25 cellular contexts compared by ENCODE assay signal in genomic region chr16:74718741-74719610, GRCh38. TPM values are rescaled to one million over a fixed set of nuclear protein-coding genes. Genes with fewer than 3 reads are reported as not detected.
A peak's percentile ranks its signal among the peaks of the same experiment; 100 is the strongest.
DNase-seq lines count a peak whose midpoint lies in the region; TF ChIP-seq lines count a peak whose summit lies in the region.
"Had no signal": no experiment of that assay in that cellular context is flagged by ENCODE, and none has a peak within 500 bp of the region (broad histone marks: within the 10 kb centered on the region; RNA-seq: fewer than 3 reads in every experiment).

No MANE protein-coding gene starts in this region.

- H3K23me2 ChIP-seq in H9 (ENCODE audit: insufficient read length, low read depth, low read length, poor library complexity, severe bottlenecking): no peaks in the 10 kb centered on the region

- no peak overlapping the region for H3K56ac ChIP-seq in H9 (ENCODE audit: insufficient read length, low read depth, low read length)

- peak; percentile 34; the same call in 2 of the 3 replicates for TF ChIP-seq CTCF in H9 (conservative IDR thresholded peaks at IDR 0.05)
- peak; percentile 9 for TF ChIP-seq CTCF in astrocyte of the spinal cord (IDR thresholded peaks at IDR 0.05; ENCODE audit: low read depth, low read length)
- peak; percentile 8 for TF ChIP-seq CTCF in retinal pigment epithelial cell (conservative IDR thresholded peaks at IDR 0.05; ENCODE audit: low read depth, low read length)
- TF ChIP-seq CTCF in esophagus muscularis mucosa (IDR thresholded peaks at IDR 0.05): no peak

- WGBS in H9 (ENCODE audit: extremely low coverage, insufficient read length, low lambda C conversion rate): no CpG with 5 or more reads among the region's 27 CpGs
- 89% methylated on average over 27 of the region's 27 CpGs for WGBS in esophagus muscularis mucosa

- H2BK15ac ChIP-seq in H9 (ENCODE audit: low read depth, low read length): no peak overlapping the region

- H3K4me3 Mint-ChIP-seq in H9: no peak overlapping the region
- H3K4me3 Mint-ChIP-seq: activated CD8-positive, alpha-beta T cell treated with anti-CD3 and anti-CD28 coated beads, Interleukin-2, amount 10 ng/mL, durations not matched to agents 7 days and 5 days; activated T-cell treated with anti-CD3 and anti-CD28 coated beads, Interleukin-2, amount 50 U/mL, for 24 hours; CD8-positive, alpha-beta T cell had no signal

- H3K27ac Mint-ChIP-seq in H9: peak overlapping the region in 1 of 3 experiments; percentile 70; a peak in 1 of 7 replicates
- H3K27ac Mint-ChIP-seq: activated CD8-positive, alpha-beta T cell treated with anti-CD3 and anti-CD28 coated beads, Interleukin-2, amount 10 ng/mL, durations not matched to agents 7 days and 5 days; activated T-cell treated with anti-CD3 and anti-CD28 coated beads, Interleukin-2, amount 50 U/mL, for 24 hours; CD8-positive, alpha-beta T cell had no signal

- no peaks in the 10 kb centered on the region for H3K79me2 ChIP-seq in H9 (ENCODE audit: insufficient read depth, low read length)

- H3K27ac ChIP-seq in H9 (ENCODE audit: insufficient read length, low read depth, low read length) (no peak overlapping the region), esophagus muscularis mucosa (replicated peaks in 1 of 4) (no peak overlapping the region)
- H3K27ac ChIP-seq: epithelial cell of prostate, RWPE1, upper lobe of right lung had no signal

- no peak overlapping the region for H2BK20ac ChIP-seq in H9 (ENCODE audit: low read depth, low read length, poor library complexity, severe bottlenecking)

- H3K4me1 Mint-ChIP-seq in H9: no peaks in the 10 kb centered on the region

- H3K4me2 ChIP-seq in H9 (ENCODE audit: insufficient read depth, insufficient read length, low read length): no peak overlapping the region

- no peak overlapping the region for H2BK12ac ChIP-seq in H9 (ENCODE audit: insufficient read length, low read depth, low read length)

- no peak overlapping the region for H3K9ac ChIP-seq in H9 (ENCODE audit: extremely low read depth, insufficient read length, low read length)

- in situ Hi-C loops in astrocyte of the spinal cord (cut with HindIII; ENCODE audit: low sequenced_read_pairs): no loop called here

- TF ChIP-seq POLR2A in esophagus muscularis mucosa (IDR thresholded peaks at IDR 0.05; ENCODE audit: low read depth): no peak

- H3T11ph ChIP-seq in H9 (ENCODE audit: low read length): no peak overlapping the region

- H3K23ac ChIP-seq in H9 (ENCODE audit: insufficient read length, low read depth, low read length): no peak overlapping the region

- no peak overlapping the region for H2AK5ac ChIP-seq in H9 (ENCODE audit: insufficient read length, low read length)

- no peak overlapping the region for H2BK5ac ChIP-seq in H9 (ENCODE audit: insufficient read length, low read length)

- H4K91ac ChIP-seq in H9 (ENCODE audit: insufficient read length, low read depth, low read length): no peak overlapping the region

- H3K27me3 ChIP-seq in H9 (ENCODE audit: insufficient read depth, low read length) (no peaks in the 10 kb centered on the region), esophagus muscularis mucosa (no peaks in the 10 kb centered on the region)
- H3K27me3 ChIP-seq: upper lobe of right lung had no signal

- H4K20me1 ChIP-seq in H9 (ENCODE audit: control insufficient read depth, insufficient read depth, insufficient read length): no peaks in the 10 kb centered on the region

- H3K9me3 ChIP-seq in H9 (ENCODE audit: control insufficient read depth, low read depth, low read length) (no peaks in the 10 kb centered on the region), esophagus muscularis mucosa (no peaks in the 10 kb centered on the region)
- H3K9me3 ChIP-seq: HAP-1, upper lobe of right lung had no signal

- peaks cover 0 to 9% (median 0%) of the 10 kb centered on the region in 3 experiments; a peak in 2 of 7 replicates for H3K36me3 Mint-ChIP-seq in H9 (ENCODE audit: insufficient read depth in 1 of 3, low read depth in 3 of 3)
- H3K36me3 Mint-ChIP-seq: CD8-positive, alpha-beta T cell had no signal

- DNase-seq in H9 (no peak), astrocyte of the spinal cord (ENCODE audit: low read depth, low spot score) (no peak), retinal pigment epithelial cell (ENCODE audit: low read depth) (no peak), esophagus muscularis mucosa (ENCODE audit: extremely low spot score) (no peak), hippocampal formation (lab: John Stamatoyannopoulos, UW) (no peak), GDM1 (lab: John Stamatoyannopoulos, UW) (no peak)
- DNase-seq: activated CD4-positive, CD25-positive, alpha-beta regulatory T cell treated with anti-CD3 and anti-CD28 coated beads, Interleukin-2, amount 50 U/mL, for 72 hours; activated CD8-positive, alpha-beta T cell treated with anti-CD3 and anti-CD28 coated beads, Interleukin-2, amount 10 ng/mL, durations not matched to agents 7 days and 5 days; activated naive CD4-positive, alpha-beta T cell; activated T-cell treated with anti-CD3 and anti-CD28 coated beads, Interleukin-2, amount 50 U/mL, for 24 hours; amniotic stem cell; CD8-positive, alpha-beta T cell; foreskin melanocyte; Kasumi-1; kidney glomerular epithelial cell; NCI-H1105; NCI-H510A; nucleus accumbens; stimulated activated CD4-positive, alpha-beta T cell treated with anti-CD3 and anti-CD28 coated beads, Interleukin-12 subunit alpha, Interleukin-12 subunit beta, amount 100 ng/mL, for 4 hours; upper lobe of right lung had no signal

- H4K8ac ChIP-seq in H9 (replicated peaks; ENCODE audit: insufficient read length, low read depth, low read length): no peak overlapping the region

- no peak overlapping the region for H3K4ac ChIP-seq in H9 (ENCODE audit: low read depth, low read length)

- no peak for TF ChIP-seq EP300 in esophagus muscularis mucosa (IDR thresholded peaks at IDR 0.05)

- H4K5ac ChIP-seq in H9 (ENCODE audit: insufficient read length, low read depth, low read length): no peak overlapping the region

- H3K9me3 Mint-ChIP-seq in H9: no peaks in the 10 kb centered on the region; a peak in 1 of 5 replicates
- H3K9me3 Mint-ChIP-seq: activated T-cell treated with anti-CD3 and anti-CD28 coated beads, Interleukin-2, amount 50 U/mL, for 24 hours; CD8-positive, alpha-beta T cell had no signal

- H3K4me3 ChIP-seq in astrocyte of the spinal cord (ENCODE audit: low read depth, low read length) (no peak overlapping the region), retinal pigment epithelial cell (ENCODE audit: low read length) (no peak overlapping the region), esophagus muscularis mucosa (no peak overlapping the region)
- H3K4me3 ChIP-seq: HAP-1, upper lobe of right lung had no signal

- H3K14ac ChIP-seq in H9 (ENCODE audit: insufficient read depth, low read length): no peak overlapping the region

- H3K18ac ChIP-seq in H9 (ENCODE audit: insufficient read length, low read depth, low read length): no peak overlapping the region

- H2BK120ac ChIP-seq in H9 (ENCODE audit: low read depth, low read length, poor library complexity, severe bottlenecking): no peak overlapping the region

- intact Hi-C loops in esophagus muscularis mucosa (cut with DNase I): no loop called here

- no peak overlapping the region for H2AFZ ChIP-seq in H9 (ENCODE audit: low read length)

- no peaks in the 10 kb centered on the region for H3K4me1 ChIP-seq in H9 (ENCODE audit: insufficient read depth, low read length)
- H3K4me1 ChIP-seq in esophagus muscularis mucosa: no peaks in the 10 kb centered on the region
- H3K4me1 ChIP-seq: HAP-1, upper lobe of right lung had no signal

- H3K27me3 Mint-ChIP-seq in H9 (ENCODE audit: low read depth): no peaks in the 10 kb centered on the region; the same call in 1 of the 2 replicates
- H3K27me3 Mint-ChIP-seq: activated T-cell treated with anti-CD3 and anti-CD28 coated beads, Interleukin-2, amount 50 U/mL, for 24 hours had no signal

- H3K79me1 ChIP-seq in H9 (ENCODE audit: insufficient read depth, low read depth, low read length, poor library complexity, severe bottlenecking): no peaks in the 10 kb centered on the region

- no peaks in the 10 kb centered on the region for H3K36me3 ChIP-seq in esophagus muscularis mucosa
- H3K36me3 ChIP-seq: HAP-1, upper lobe of right lung had no signal

RNA-seq across cellular contexts. Expression of gene MLKL, which starts 18.3 kb away (rescaled TPM):
- total RNA-seq in H9 (2021) (0.37 and 0.42 TPM in 2 replicates), esophagus muscularis mucosa (10 to 100 TPM in 1 of 4 donors, 1 to 10 TPM in 3; 5.8 to 19.9 (median 7.3) TPM)

RNA-seq across cellular contexts. Expression of gene RFWD3, which starts 52.3 kb away (rescaled TPM):
- total RNA-seq in H9 (2021) (114 and 120 TPM in 2 replicates), esophagus muscularis mucosa (10 to 100 TPM in 2 of 4 donors, 1 to 10 TPM in 2; 6.8 to 13.3 (median 10.1) TPM)

RNA-seq across cellular contexts. Expression of gene FA2H, which starts 55.6 kb away (rescaled TPM):
- total RNA-seq in H9 (2021) (25.1 and 26.6 TPM in 2 replicates), esophagus muscularis mucosa (under 1 TPM in 3 of 4 donors, not detected in 1; 0.50 to 0.92 (median 0.52) TPM)
- total RNA-seq: activated CD8-positive, alpha-beta T cell treated with anti-CD3 and anti-CD28 coated beads, Interleukin-2, amount 10 ng/mL, durations not matched to agents 7 days and 5 days; cardiac septum; CD8-positive, alpha-beta T cell; dermis microvascular lymphatic vessel endothelial cell had no signal

Comparison
In these comparisons a context has a peak if more than half of its experiments do, and no peak if none do; other contexts are left out.
1. CTCF ChIP-seq: peak in H9 (single experiment), astrocyte of the spinal cord (single experiment) and retinal pigment epithelial cell (single experiment); none in esophagus muscularis mucosa (0 of 3).
2. RNA of gene FA2H, which starts 55.6 kb away (total RNA-seq): 25.1 to 26.6 TPM in H9; 0.50 to 0.92 TPM in esophagus muscularis mucosa; every median in the first group is over 10 times any median in the second.